ENCODE assay signal across 29 cellular contexts in the genomic region with DNA sequence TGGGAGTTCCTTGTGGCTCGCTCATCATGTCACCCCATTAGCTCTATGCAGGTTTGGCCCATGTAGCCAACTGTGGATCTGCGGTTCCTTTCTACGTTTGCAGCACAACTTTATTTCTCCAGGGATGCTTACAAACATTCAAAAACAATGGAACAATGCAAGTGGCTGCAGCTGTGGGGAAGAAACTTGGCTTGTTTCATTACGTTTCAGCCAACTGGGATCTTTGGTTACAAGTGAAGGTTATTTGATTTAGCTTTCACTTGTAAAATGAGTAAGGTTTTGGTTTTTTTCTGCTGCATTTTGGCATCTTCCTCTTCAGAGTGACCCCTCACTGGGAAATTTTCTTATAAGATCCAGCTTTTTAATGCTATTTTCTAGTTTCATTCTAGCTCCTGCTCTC.
A peak's percentile ranks its signal among the peaks of the same experiment; 100 is the strongest.
DNase-seq lines count a peak whose midpoint lies in the region; ATAC-seq, FAIRE-seq and TF ChIP-seq lines count a peak whose summit lies in the region.
"Had no signal": no experiment of that assay in that cellular context is flagged by ENCODE, and none has a peak within 500 bp of the region (broad histone marks: within the 10 kb centered on the region; RNA-seq: fewer than 3 reads in every experiment).

No MANE protein-coding gene starts in this region.

- H2BK15ac ChIP-seq in mesenchymal stem cell (ENCODE audit: low read depth, poor library complexity, severe bottlenecking), result no peak overlapping the region

- H3K79me1 ChIP-seq in mesenchymal stem cell (replicated peaks; ENCODE audit: low read length, poor library complexity, severe bottlenecking), result no peaks in the 10 kb centered on the region

- FAIRE-seq in GM19239 (lab: Jason Lieb, UNC), result peak; percentile 51
- FAIRE-seq: HTR-8/SVneo had no signal

- H4K91ac ChIP-seq in mesenchymal stem cell (ENCODE audit: low read length), result no peak overlapping the region

- WGBS in mesenchymal stem cell, result 94% methylated on average over 4 of the region's 4 CpGs

- H3K4me2 ChIP-seq in mesenchymal stem cell (ENCODE audit: low read length, poor library complexity, severe bottlenecking), result no peak overlapping the region

- H3K9me3 ChIP-seq in mesenchymal stem cell (ENCODE audit: control insufficient read depth, low read length), result no peaks in the 10 kb centered on the region
- H3K9me3 ChIP-seq: stomach, tibial nerve had no signal

- peaks cover 0 to 7% of the 10 kb centered on the region in 2 experiments for H3K36me3 ChIP-seq in mesenchymal stem cell (ENCODE audit: control insufficient read depth in 1 of 2, insufficient read depth in 2 of 2, low read depth in 1 of 2, low read length in 2 of 2)
- H3K36me3 ChIP-seq: tibial nerve had no signal

- peak overlapping the region in 31 of 59 donors; percentile 0 to 52 (median 22) for H3K4me3 ChIP-seq in dorsolateral prefrontal cortex
- peak overlapping the region in 1 of 2 experiments; percentile 39 for H3K4me3 ChIP-seq in mesenchymal stem cell (ENCODE audit: insufficient read depth in 1 of 2, low read depth in 1 of 2, low read length in 2 of 2)
- H3K4me3 ChIP-seq: stomach had no signal

- peak overlapping the region; percentile 45 for H3K9ac ChIP-seq in mesenchymal stem cell (ENCODE audit: low read length)
- H3K9ac ChIP-seq: parathyroid adenoma had no signal

- H3K9me3 Mint-ChIP-seq in stimulated activated memory B cell treated with anti-CD40 and anti-IgM and Interleukin-4, amounts not matched to agents 10 μg/mL and 1 μg/mL and 100 μg/mL, for 72 hours, result no peaks in the 10 kb centered on the region
- H3K9me3 Mint-ChIP-seq: activated naive CD4-positive, alpha-beta T cell treated with anti-CD3 and anti-CD28 coated beads, Interleukin-2, amount 50 U/mL, for 72 hours; CD8-positive, alpha-beta memory T cell had no signal

- no peaks in the 10 kb centered on the region for H3K4me1 ChIP-seq in mesenchymal stem cell (ENCODE audit: control insufficient read depth, insufficient read depth, low read depth, low read length)
- H3K4me1 ChIP-seq: parathyroid adenoma, stomach had no signal

- peaks cover 71% of the 10 kb centered on the region for H3K36me3 Mint-ChIP-seq in stimulated activated memory B cell treated with anti-CD40 and anti-IgM and Interleukin-4, amounts not matched to agents 10 μg/mL and 1 μg/mL and 100 μg/mL, for 72 hours

- H3K14ac ChIP-seq in mesenchymal stem cell (ENCODE audit: low read length in 2 of 2), result no peak overlapping the region

- H3K4me3 Mint-ChIP-seq in stimulated activated memory B cell treated with anti-CD40 and anti-IgM and Interleukin-4, amounts not matched to agents 10 μg/mL and 1 μg/mL and 100 μg/mL, for 72 hours, result no peak overlapping the region
- H3K4me3 Mint-ChIP-seq: activated CD4-positive, alpha-beta T cell treated with anti-CD3 and anti-CD28 coated beads, Interleukin-2, amount 10 ng/mL, durations not matched to agents 24 days and 14 days; CD8-positive, alpha-beta memory T cell had no signal

- TF ChIP-seq CTCF in dorsolateral prefrontal cortex (IDR thresholded peaks at IDR 0.05 in 54 of 56, conservative IDR thresholded peaks at IDR 0.05 in 2 of 56; ENCODE audit: low read depth in 1 of 56, partially characterized antibody in 56 of 56), result no peak

- no peak overlapping the region for H2BK12ac ChIP-seq in mesenchymal stem cell (ENCODE audit: low read length in 2 of 2)

- peak overlapping the region; percentile 48 for H3K27ac Mint-ChIP-seq in stimulated activated memory B cell treated with anti-CD40 and anti-IgM and Interleukin-4, amounts not matched to agents 10 μg/mL and 1 μg/mL and 100 μg/mL, for 72 hours
- H3K27ac Mint-ChIP-seq: activated CD4-positive, alpha-beta T cell treated with anti-CD3 and anti-CD28 coated beads, Interleukin-2, amount 10 ng/mL, durations not matched to agents 24 days and 14 days had no signal

- intact Hi-C loops in dorsolateral prefrontal cortex (cut with DNase I), result no loop called here

- ATAC-seq in stimulated activated memory B cell treated with anti-CD40 and anti-IgM and Interleukin-4, amounts not matched to agents 10 μg/mL and 1 μg/mL and 100 μg/mL, for 72 hours, result no peak
- ATAC-seq in GM18511 (IDR thresholded peaks at IDR 0.05; ENCODE audit: unreplicated experiment), result no peak
- no peak for ATAC-seq in GM18519 (IDR thresholded peaks at IDR 0.05; ENCODE audit: low FRiP score, unreplicated experiment)
- ATAC-seq: activated naive CD4-positive, alpha-beta T cell treated with anti-CD3 and anti-CD28 coated beads, Interleukin-2, amount 50 U/mL, for 72 hours; right cardiac atrium had no signal

- DNase-seq in GM19239 (ENCODE audit: insufficient read length, low spot score) (no peak), dorsolateral prefrontal cortex (no peak), mesenchymal stem cell (no peak), HK-2 (ENCODE audit: unreplicated experiment) (no peak), NCI-H510A (lab: John Stamatoyannopoulos, UW) (no peak)
- DNase-seq: activated CD4-positive, alpha-beta T cell treated with anti-CD3 and anti-CD28 coated beads, Interleukin-2, amount 10 ng/mL, durations not matched to agents 24 days and 14 days; activated CD8-positive, alpha-beta memory T cell treated with anti-CD3 and anti-CD28 coated beads for 24 hours; activated effector memory CD4-positive, alpha-beta T cell treated with Interleukin-2 at 50 U/mL for 16 hours; activated T-cell treated with anti-CD3 and anti-CD28 coated beads for 4 hours; amygdala; CD8-positive, alpha-beta memory T cell; GOT3; kidney glomerular epithelial cell; NCI-H1048; NCI-H1694 treated with DMSO at 0.1 percent for 48 hours; NCI-H446 treated with DMSO at 0.1 percent for 48 hours; right cardiac atrium; stimulated activated CD4-positive, alpha-beta T cell treated with anti-CD3 and anti-CD28 coated beads, Interleukin-2, amount 100 ng/mL, for 48 hours; stomach; SW 1271; T1000 had no signal

- H2AK5ac ChIP-seq in mesenchymal stem cell (ENCODE audit: low read length, severe bottlenecking), result no peak overlapping the region

- H3K18ac ChIP-seq in mesenchymal stem cell (ENCODE audit: low read depth in 1 of 2, low read length in 2 of 2), result no peak overlapping the region

- H3K27me3 ChIP-seq in dorsolateral prefrontal cortex (no peaks in the 10 kb centered on the region), mesenchymal stem cell (ENCODE audit: control insufficient read depth in 1 of 2, insufficient read depth in 1 of 2, low read length in 2 of 2) (no peaks in the 10 kb centered on the region)
- H3K27me3 ChIP-seq: stomach, tibial nerve had no signal

- H2AFZ ChIP-seq in mesenchymal stem cell (ENCODE audit: low read depth, low read length), result no peak overlapping the region
- H2AFZ ChIP-seq: parathyroid adenoma had no signal

- H3K23ac ChIP-seq in mesenchymal stem cell (ENCODE audit: low read length in 2 of 2), result no peak overlapping the region

- H3K27me3 Mint-ChIP-seq in stimulated activated memory B cell treated with anti-CD40 and anti-IgM and Interleukin-4, amounts not matched to agents 10 μg/mL and 1 μg/mL and 100 μg/mL, for 72 hours, result no peaks in the 10 kb centered on the region
- H3K27me3 Mint-ChIP-seq: activated CD4-positive, alpha-beta T cell treated with anti-CD3 and anti-CD28 coated beads, Interleukin-2, amount 10 ng/mL, durations not matched to agents 24 days and 14 days; CD8-positive, alpha-beta memory T cell had no signal

- no peak overlapping the region for H2BK120ac ChIP-seq in mesenchymal stem cell (ENCODE audit: low read depth, low read length)

- H3K4ac ChIP-seq in mesenchymal stem cell (ENCODE audit: low read depth in 1 of 2, low read length in 2 of 2), result no peak overlapping the region

- no peak overlapping the region for H4K8ac ChIP-seq in mesenchymal stem cell (ENCODE audit: low read length)

- no peak overlapping the region for H2BK5ac ChIP-seq in mesenchymal stem cell (ENCODE audit: low read depth, low read length, poor library complexity, severe bottlenecking)

- H3K4me1 Mint-ChIP-seq in stimulated activated memory B cell treated with anti-CD40 and anti-IgM and Interleukin-4, amounts not matched to agents 10 μg/mL and 1 μg/mL and 100 μg/mL, for 72 hours, result peaks cover 32% of the 10 kb centered on the region
- H3K4me1 Mint-ChIP-seq: CD8-positive, alpha-beta memory T cell had no signal

- H3K27ac ChIP-seq in dorsolateral prefrontal cortex (peak overlapping the region in 40 of 59 donors; percentile 0 to 83 (median 52)), mesenchymal stem cell (ENCODE audit: low read length, poor library complexity, severe bottlenecking) (no peak overlapping the region)
- H3K27ac ChIP-seq: parathyroid adenoma, stomach, tibial nerve, VCaP had no signal
